In the genomic region with DNA sequence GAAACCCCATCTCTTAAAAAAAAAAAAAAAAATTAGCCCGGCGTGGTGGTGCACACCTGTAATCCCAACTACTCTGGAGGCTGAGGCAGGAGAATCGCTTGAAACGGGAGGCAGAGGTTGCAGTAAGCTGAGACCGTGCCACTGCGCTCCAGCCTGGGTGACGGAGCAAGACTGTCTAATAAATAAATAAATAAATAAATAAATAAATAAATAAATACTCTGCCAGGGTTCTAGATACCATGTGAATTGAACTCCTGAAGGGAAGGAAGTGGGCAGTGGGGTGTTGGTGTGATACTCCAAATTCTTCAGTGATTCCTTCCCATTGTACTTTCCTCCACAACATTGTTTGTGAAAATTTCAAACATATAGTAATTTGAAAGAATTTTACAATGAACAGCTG, we compare ENCODE assay signal across 8 cellular contexts.
"Had no signal": no experiment of that assay in that cellular context is flagged by ENCODE, and none has a peak within 500 bp of the region (broad histone marks: within the 10 kb centered on the region; RNA-seq: fewer than 3 reads in every experiment).

No MANE protein-coding gene starts in this region.

- H3K4me2 ChIP-seq: KMS-11 had no signal

- H3K27ac Mint-ChIP-seq: IgD-negative memory B cell had no signal

- H3K4me3 Mint-ChIP-seq: IgD-negative memory B cell had no signal

- H3K4me1 Mint-ChIP-seq: IgD-negative memory B cell had no signal

- ATAC-seq: HepG2, K562 had no signal

- H3K27me3 Mint-ChIP-seq: IgD-negative memory B cell had no signal

- H3K9me3 Mint-ChIP-seq: IgD-negative memory B cell had no signal

- H3K36me3 Mint-ChIP-seq: IgD-negative memory B cell had no signal

- H3K27ac ChIP-seq: HL-60, KMS-11 had no signal

- FAIRE-seq: K562 had no signal

- DNase-seq: IMR-90, KBM-7, KG1 had no signal

- H3K4me3 ChIP-seq: K562 had no signal
